Comparison of ENCODE assay signal across 20 cellular contexts in the genomic region with DNA sequence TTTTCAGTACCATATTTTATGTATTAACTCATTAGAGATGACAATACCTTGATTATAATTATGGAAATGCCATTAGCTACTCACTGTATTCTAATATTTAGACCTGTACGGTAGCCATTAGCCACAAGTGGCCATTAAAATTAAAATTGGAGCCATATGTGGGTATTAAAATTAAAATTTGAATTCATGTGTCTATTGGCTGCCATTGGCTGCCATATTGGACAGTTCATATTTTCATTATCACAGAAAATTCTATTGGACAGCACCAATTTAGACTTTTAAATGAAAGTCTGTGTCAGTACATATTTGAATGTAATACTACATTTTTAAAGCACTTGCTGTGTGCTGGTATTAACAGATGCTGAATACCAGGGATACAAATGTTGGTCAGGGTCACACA. TPM values are rescaled to one million over a fixed set of nuclear protein-coding genes. Genes with fewer than 3 reads are reported as not detected.
A peak's percentile ranks its signal among the peaks of the same experiment; 100 is the strongest.
DNase-seq lines count a peak whose midpoint lies in the region; ATAC-seq and TF ChIP-seq lines count a peak whose summit lies in the region.
"Had no signal": no experiment of that assay in that cellular context is flagged by ENCODE, and none has a peak within 500 bp of the region (broad histone marks: within the 10 kb centered on the region; RNA-seq: fewer than 3 reads in every experiment).

No MANE protein-coding gene starts in this region.

- POLR2A ChIA-PET in CD4-positive, alpha-beta memory T cell (lab: Charles Lee; ENCODE audit: partially characterized antibody): interaction anchor here (1.3 to 3.7 kb wide), 2 partner anchors 28 to 839 kb away, joined by 3 to 15 read pairs; a partner anchor contains a TSS
- POLR2A ChIA-PET in activated CD8-positive, alpha-beta T cell treated with anti-CD3 and anti-CD28 coated beads for 36 hours (lab: Charles Lee): no interaction called here
- POLR2A ChIA-PET in naive thymus-derived CD4-positive, alpha-beta T cell (lab: Charles Lee): no interaction called here

- peaks cover 16% of the 10 kb centered on the region for H3K36me3 Mint-ChIP-seq in T-helper 1 cell treated with Interleukin-12 subunit alpha and Interleukin-12 subunit beta and Interleukin-4 antibody, amounts not matched to agents 30 μg/mL and 1 μg/mL, for 36 hours (ENCODE audit: low read depth)
- H3K36me3 Mint-ChIP-seq in CD4-positive, alpha-beta memory T cell: peaks cover 4 to 24% of the 10 kb centered on the region in 2 donors
- H3K36me3 Mint-ChIP-seq in activated CD8-positive, alpha-beta T cell treated with anti-CD3 and anti-CD28 coated beads for 36 hours (ENCODE audit: low read depth): peaks cover 27% of the 10 kb centered on the region
- peaks cover 0 to 21% (median 0%) of the 10 kb centered on the region in 5 donors for H3K36me3 Mint-ChIP-seq in naive thymus-derived CD4-positive, alpha-beta T cell

- H3K9me3 Mint-ChIP-seq in T-helper 1 cell treated with Interleukin-12 subunit alpha and Interleukin-12 subunit beta and Interleukin-4 antibody, amounts not matched to agents 30 μg/mL and 1 μg/mL, for 36 hours: no peaks in the 10 kb centered on the region
- peaks cover 0 to 3% (median 0%) of the 10 kb centered on the region in 8 donors for H3K9me3 Mint-ChIP-seq in CD4-positive, alpha-beta memory T cell
- H3K9me3 Mint-ChIP-seq in activated CD8-positive, alpha-beta T cell treated with anti-CD3 and anti-CD28 coated beads for 36 hours: no peaks in the 10 kb centered on the region
- peaks cover 0 to 3% (median 0%) of the 10 kb centered on the region in 11 donors for H3K9me3 Mint-ChIP-seq in naive thymus-derived CD4-positive, alpha-beta T cell
- H3K9me3 Mint-ChIP-seq: endodermal cell; nephron; stimulated activated naive B cell treated with anti-CD40 and anti-IgM and Interleukin-4, amounts not matched to agents 10 μg/mL and 1 μg/mL and 100 μg/mL, for 72 hours had no signal

- TF ChIP-seq CTCF in activated CD8-positive, alpha-beta T cell treated with anti-CD3 and anti-CD28 coated beads for 36 hours (IDR thresholded peaks at IDR 0.05): no peak
- TF ChIP-seq CTCF in omental fat pad (IDR thresholded peaks at IDR 0.05): no peak

- CTCF ChIA-PET in CD4-positive, alpha-beta memory T cell (lab: Charles Lee; ENCODE audit: partially characterized antibody): no interaction called here
- CTCF ChIA-PET in activated CD8-positive, alpha-beta T cell treated with anti-CD3 and anti-CD28 coated beads for 36 hours (lab: Charles Lee): interaction anchor here (1.4 kb wide), 1 partner anchor 82 kb away, joined by 6 read pairs; no protein-coding TSS in a partner anchor
- CTCF ChIA-PET in naive thymus-derived CD4-positive, alpha-beta T cell (lab: Charles Lee): interaction anchor here (1.2 kb wide), 1 partner anchor 82 kb away, joined by 3 read pairs; no protein-coding TSS in a partner anchor

- peaks cover 32% of the 10 kb centered on the region for H3K4me1 Mint-ChIP-seq in T-helper 1 cell treated with Interleukin-12 subunit alpha and Interleukin-12 subunit beta and Interleukin-4 antibody, amounts not matched to agents 30 μg/mL and 1 μg/mL, for 36 hours (ENCODE audit: low read depth)
- H3K4me1 Mint-ChIP-seq in CD4-positive, alpha-beta memory T cell: peaks cover 32 to 65% (median 37%) of the 10 kb centered on the region in 4 donors
- H3K4me1 Mint-ChIP-seq in activated CD8-positive, alpha-beta T cell treated with anti-CD3 and anti-CD28 coated beads for 36 hours (ENCODE audit: low read depth): peaks cover 36% of the 10 kb centered on the region
- H3K4me1 Mint-ChIP-seq in naive thymus-derived CD4-positive, alpha-beta T cell: peaks cover 23 to 57% (median 43%) of the 10 kb centered on the region in 7 donors

- H3K27me3 Mint-ChIP-seq in T-helper 1 cell treated with Interleukin-12 subunit alpha and Interleukin-12 subunit beta and Interleukin-4 antibody, amounts not matched to agents 30 μg/mL and 1 μg/mL, for 36 hours (ENCODE audit: low read depth): no peaks in the 10 kb centered on the region
- H3K27me3 Mint-ChIP-seq in CD4-positive, alpha-beta memory T cell: no peaks in the 10 kb centered on the region
- no peaks in the 10 kb centered on the region for H3K27me3 Mint-ChIP-seq in activated CD8-positive, alpha-beta T cell treated with anti-CD3 and anti-CD28 coated beads for 36 hours
- no peaks in the 10 kb centered on the region for H3K27me3 Mint-ChIP-seq in naive thymus-derived CD4-positive, alpha-beta T cell
- H3K27me3 Mint-ChIP-seq: stimulated activated naive B cell treated with anti-CD40 and anti-IgM and Interleukin-4, amounts not matched to agents 10 μg/mL and 1 μg/mL and 100 μg/mL, for 72 hours had no signal

- no peak for ATAC-seq in activated CD8-positive, alpha-beta T cell treated with anti-CD3 and anti-CD28 coated beads for 36 hours
- no peak for ATAC-seq in naive thymus-derived CD4-positive, alpha-beta T cell
- no peak for ATAC-seq in omental fat pad (ENCODE audit: low FRiP score)
- ATAC-seq: heart right ventricle; stimulated activated naive B cell treated with anti-CD40 and anti-IgM and Interleukin-4, amounts not matched to agents 10 μg/mL and 1 μg/mL and 100 μg/mL, for 72 hours had no signal

- DNase-seq in T-helper 1 cell (no peak), NCI-H1436 (lab: John Stamatoyannopoulos, UW) (no peak), GOT3 (lab: John Stamatoyannopoulos, UW) (no peak), omental fat pad (ENCODE audit: low spot score) (no peak)
- DNase-seq in CD4-positive, alpha-beta memory T cell: no peak
- DNase-seq in activated CD8-positive, alpha-beta T cell treated with anti-CD3 and anti-CD28 coated beads for 36 hours: no peak
- no peak for DNase-seq in naive thymus-derived CD4-positive, alpha-beta T cell
- DNase-seq: endodermal cell; HCEC 1CT; heart right ventricle; islet precursor cell; NCI-H146; NCI-H82; RPMI8226; stimulated activated naive B cell treated with anti-CD40 and anti-IgM and Interleukin-4, amounts not matched to agents 10 μg/mL and 1 μg/mL and 100 μg/mL, for 72 hours; upper lobe of left lung had no signal

- peaks cover 41% of the 10 kb centered on the region for H3K4me1 ChIP-seq in CD4-positive, alpha-beta memory T cell (ENCODE audit: insufficient read depth, low read length)
- peaks cover 21 to 29% of the 10 kb centered on the region in 2 donors for H3K4me1 ChIP-seq in naive thymus-derived CD4-positive, alpha-beta T cell (ENCODE audit: control insufficient read depth in 2 of 2, insufficient read depth in 2 of 2, low read length in 2 of 2)

- H3K27ac Mint-ChIP-seq in T-helper 1 cell treated with Interleukin-12 subunit alpha and Interleukin-12 subunit beta and Interleukin-4 antibody, amounts not matched to agents 30 μg/mL and 1 μg/mL, for 36 hours: peak overlapping the region; percentile 13
- peak overlapping the region in 6 of 7 donors; percentile 42 to 98 (median 90) for H3K27ac Mint-ChIP-seq in CD4-positive, alpha-beta memory T cell
- H3K27ac Mint-ChIP-seq in activated CD8-positive, alpha-beta T cell treated with anti-CD3 and anti-CD28 coated beads for 36 hours: peak overlapping the region; percentile 40
- peak overlapping the region; percentile 35 to 97 (median 74) for H3K27ac Mint-ChIP-seq in naive thymus-derived CD4-positive, alpha-beta T cell
- H3K27ac Mint-ChIP-seq: endodermal cell had no signal

- H3K36me3 ChIP-seq in CD4-positive, alpha-beta memory T cell (ENCODE audit: insufficient read depth, low read length): no peaks in the 10 kb centered on the region
- peaks cover 0 to 4% (median 0%) of the 10 kb centered on the region in 3 experiments for H3K36me3 ChIP-seq in naive thymus-derived CD4-positive, alpha-beta T cell (ENCODE audit: control insufficient read depth in 2 of 3, insufficient read depth in 3 of 3, low read length in 3 of 3)
- H3K36me3 ChIP-seq: ascending aorta, upper lobe of left lung had no signal

- intact Hi-C loops in CD4-positive, alpha-beta memory T cell (cut with micrococcal nuclease): loop anchor here (10.0 kb wide), 1 partner anchor 1088 kb away; a partner anchor contains a TSS
- intact Hi-C loops in activated CD8-positive, alpha-beta T cell treated with anti-CD3 and anti-CD28 coated beads for 36 hours (cut with micrococcal nuclease): no loop called here
- intact Hi-C loops in naive thymus-derived CD4-positive, alpha-beta T cell (cut with micrococcal nuclease): loop anchor here (5.0 to 10.0 kb wide), 4 partner anchors 628 to 1812 kb away; a partner anchor contains a TSS

- H3K4me3 ChIP-seq in CD4-positive, alpha-beta memory T cell (ENCODE audit: low read length in 2 of 2): no peak overlapping the region
- no peak overlapping the region for H3K4me3 ChIP-seq in naive thymus-derived CD4-positive, alpha-beta T cell (ENCODE audit: low read length)
- H3K4me3 ChIP-seq: ascending aorta had no signal

- H3K4me3 Mint-ChIP-seq in T-helper 1 cell treated with Interleukin-12 subunit alpha and Interleukin-12 subunit beta and Interleukin-4 antibody, amounts not matched to agents 30 μg/mL and 1 μg/mL, for 36 hours: no peak overlapping the region
- H3K4me3 Mint-ChIP-seq in CD4-positive, alpha-beta memory T cell: peak overlapping the region in 5 of 8 donors; percentile 18 to 77 (median 64)
- H3K4me3 Mint-ChIP-seq in activated CD8-positive, alpha-beta T cell treated with anti-CD3 and anti-CD28 coated beads for 36 hours: peak overlapping the region; percentile 91
- H3K4me3 Mint-ChIP-seq in naive thymus-derived CD4-positive, alpha-beta T cell: peak overlapping the region in 9 of 10 donors; percentile 29 to 97 (median 56)
- H3K4me3 Mint-ChIP-seq: endodermal cell had no signal

- H3K27ac ChIP-seq in CD4-positive, alpha-beta memory T cell (ENCODE audit: low read depth, low read length): no peak overlapping the region
- peak overlapping the region; percentile 97 for H3K27ac ChIP-seq in naive thymus-derived CD4-positive, alpha-beta T cell (ENCODE audit: low read depth, low read length)
- H3K27ac ChIP-seq: ascending aorta, C4-2B had no signal

- H3K9me3 ChIP-seq in CD4-positive, alpha-beta memory T cell (ENCODE audit: control insufficient read depth in 1 of 2, low read length in 2 of 2): no peaks in the 10 kb centered on the region
- H3K9me3 ChIP-seq in naive thymus-derived CD4-positive, alpha-beta T cell (ENCODE audit: control insufficient read depth in 2 of 3, low read length in 3 of 3): no peaks in the 10 kb centered on the region
- H3K9me3 ChIP-seq: ascending aorta, heart right ventricle, upper lobe of left lung had no signal

- no peaks in the 10 kb centered on the region for H3K27me3 ChIP-seq in CD4-positive, alpha-beta memory T cell (ENCODE audit: insufficient read depth, low read length)
- H3K27me3 ChIP-seq in naive thymus-derived CD4-positive, alpha-beta T cell (ENCODE audit: control insufficient read depth in 2 of 2, insufficient read depth in 2 of 2, low read length in 2 of 2): no peaks in the 10 kb centered on the region
- H3K27me3 ChIP-seq: ascending aorta, heart right ventricle, upper lobe of left lung had no signal

RNA-seq across cellular contexts. Expression of a gene that starts 3.0 kb away (rescaled TPM):
- 100 to 1,000 TPM; 119 to 130 TPM for total RNA-seq in CD4-positive, alpha-beta memory T cell
- polyA plus RNA-seq in CD4-positive, alpha-beta memory T cell: 10 to 100 TPM; 37.1 to 52.2 TPM
- total RNA-seq in activated CD8-positive, alpha-beta T cell treated with anti-CD3 and anti-CD28 coated beads for 36 hours: 10 to 100 TPM; 85.7 to 95.3 TPM
- total RNA-seq in naive thymus-derived CD4-positive, alpha-beta T cell: 100 to 1,000 TPM; 111 to 136 (median 114) TPM
- 10 to 100 TPM; 28.4 to 48.7 TPM for polyA plus RNA-seq in naive thymus-derived CD4-positive, alpha-beta T cell
- 100 to 1,000 TPM in 1 of 4 donors, 10 to 100 TPM in 3; 59.0 to 117 (median 75.7) TPM for total RNA-seq in omental fat pad

Comparison
In these comparisons a context has a peak if more than half of its experiments do, and no peak if none do; other contexts are left out.
1. H3K27ac Mint-ChIP-seq: peak in every context shown above with its lines; median percentile 90 in CD4-positive, alpha-beta memory T cell; 74 in naive thymus-derived CD4-positive, alpha-beta T cell; 40 in activated CD8-positive, alpha-beta T cell treated with anti-CD3 and anti-CD28 coated beads for 36 hours; 13 in T-helper 1 cell treated with Interleukin-12 subunit alpha and Interleukin-12 subunit beta and Interleukin-4 antibody, amounts not matched to agents 30 μg/mL and 1 μg/mL, for 36 hours.